In the genomic region with DNA sequence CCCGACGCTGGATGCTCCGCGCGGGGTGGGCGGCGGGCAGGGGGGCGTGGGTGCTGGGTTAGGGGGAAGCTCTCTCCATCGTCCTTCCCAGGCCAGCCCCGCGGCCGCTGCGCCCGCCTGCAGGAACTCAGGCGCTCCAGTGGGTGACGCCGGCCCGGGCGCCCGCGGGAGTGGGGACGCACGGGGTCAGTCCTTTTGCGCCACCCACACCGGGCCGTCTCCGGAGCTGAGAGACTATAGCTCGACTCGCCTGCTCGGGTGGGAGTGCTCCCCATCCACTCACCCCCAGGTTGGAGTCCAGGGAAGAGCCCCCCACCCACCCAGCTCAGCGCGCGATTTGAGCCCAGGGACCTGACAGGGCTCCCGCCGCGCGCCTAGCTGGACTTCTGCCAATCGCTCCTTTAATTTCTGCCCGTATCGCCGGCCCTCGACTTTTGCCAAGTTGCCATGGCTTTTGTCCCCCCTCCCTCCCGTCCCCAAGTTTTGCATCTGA, we compare ENCODE assay signal across 1 cellular context.
TF ChIP-seq lines count a peak whose summit lies in the region.

No MANE protein-coding gene starts in this region.

TF ChIP-seq in HEK293, 187 proteins besides CTCF, POLR2A, EP300 and RAD21 (continued from another document):
- TF ChIP-seq ZNF449 (tag by site-specific recombination; IDR thresholded peaks at IDR 0.05) (no peak), MZF1 (tag by site-specific recombination; IDR thresholded peaks at IDR 0.05; ENCODE audit: borderline replicate concordance) (no peak; the same call in 1 of the 2 replicates), ZXDB (tag by site-specific recombination; IDR thresholded peaks at IDR 0.05) (0 out of 2 replicates have a peak, but pooled peaks have one; percentile 51), PRDM6 (tag by site-specific recombination; IDR thresholded peaks at IDR 0.05) (no peak), ZNF830 (tag by site-specific recombination; IDR thresholded peaks at IDR 0.05; ENCODE audit: low read depth) (no peak), ZNF266 (tag by site-specific recombination; IDR thresholded peaks at IDR 0.05; ENCODE audit: low read depth) (no peak), ZBTB7A (tag by site-specific recombination; IDR thresholded peaks at IDR 0.05; ENCODE audit: low read depth) (no peak), PRDM1 (tag by site-specific recombination; IDR thresholded peaks at IDR 0.05) (no peak), GLI2 (tag by site-specific recombination; IDR thresholded peaks at IDR 0.05; ENCODE audit: borderline replicate concordance, low read depth) (no peak), ZBTB17 (tag by site-specific recombination; IDR thresholded peaks at IDR 0.05) (no peak), GLIS2 (tag by site-specific recombination; IDR thresholded peaks at IDR 0.05) (no peak; the same call in none of the 2 replicates), GLI4 (tag by site-specific recombination; IDR thresholded peaks at IDR 0.05) (no peak), WT1 (tag by site-specific recombination; IDR thresholded peaks at IDR 0.05) (no peak; the same call in 1 of the 2 replicates), ZFP69B (tag by site-specific recombination; IDR thresholded peaks at IDR 0.05) (0 out of 2 replicates have a peak, but pooled peaks have one; percentile 11), ZNF529 (tag by site-specific recombination; IDR thresholded peaks at IDR 0.05; ENCODE audit: insufficient replicate concordance) (no peak), PATZ1 (tag by site-specific recombination; IDR thresholded peaks at IDR 0.05) (peak; percentile 68), PRDM10 (tag by site-specific recombination; IDR thresholded peaks at IDR 0.05) (peak; percentile 51; the same call in 1 of the 2 replicates), MEIS1 (CRISPR knock-in tag; IDR thresholded peaks at IDR 0.05; ENCODE audit: borderline replicate concordance) (no peak), OVOL3 (tag by site-specific recombination; IDR thresholded peaks at IDR 0.05) (no peak), ZNF211 (tag by site-specific recombination; IDR thresholded peaks at IDR 0.05; ENCODE audit: low read depth) (no peak), ZNF426 (tag by site-specific recombination; IDR thresholded peaks at IDR 0.05) (no peak), RBAK (tag by site-specific recombination; IDR thresholded peaks at IDR 0.05) (no peak), ZNF596 (tag by site-specific recombination; IDR thresholded peaks at IDR 0.05) (no peak), ZNF423 (tag by site-specific recombination; IDR thresholded peaks at IDR 0.05) (peak; percentile 51; the same call in 1 of the 2 replicates), ZFHX2 (tag by site-specific recombination; conservative IDR thresholded peaks at IDR 0.05) (peak; percentile 68), ZBTB1 (tag by site-specific recombination; IDR thresholded peaks at IDR 0.05) (no peak), ZNF16 (tag by site-specific recombination; IDR thresholded peaks at IDR 0.05; ENCODE audit: low read depth) (no peak), ZNF837 (tag by site-specific recombination; IDR thresholded peaks at IDR 0.05) (no peak), ZNF660 (tag by site-specific recombination; IDR thresholded peaks at IDR 0.05) (no peak)
- TF ChIP-seq, protein P1, sequence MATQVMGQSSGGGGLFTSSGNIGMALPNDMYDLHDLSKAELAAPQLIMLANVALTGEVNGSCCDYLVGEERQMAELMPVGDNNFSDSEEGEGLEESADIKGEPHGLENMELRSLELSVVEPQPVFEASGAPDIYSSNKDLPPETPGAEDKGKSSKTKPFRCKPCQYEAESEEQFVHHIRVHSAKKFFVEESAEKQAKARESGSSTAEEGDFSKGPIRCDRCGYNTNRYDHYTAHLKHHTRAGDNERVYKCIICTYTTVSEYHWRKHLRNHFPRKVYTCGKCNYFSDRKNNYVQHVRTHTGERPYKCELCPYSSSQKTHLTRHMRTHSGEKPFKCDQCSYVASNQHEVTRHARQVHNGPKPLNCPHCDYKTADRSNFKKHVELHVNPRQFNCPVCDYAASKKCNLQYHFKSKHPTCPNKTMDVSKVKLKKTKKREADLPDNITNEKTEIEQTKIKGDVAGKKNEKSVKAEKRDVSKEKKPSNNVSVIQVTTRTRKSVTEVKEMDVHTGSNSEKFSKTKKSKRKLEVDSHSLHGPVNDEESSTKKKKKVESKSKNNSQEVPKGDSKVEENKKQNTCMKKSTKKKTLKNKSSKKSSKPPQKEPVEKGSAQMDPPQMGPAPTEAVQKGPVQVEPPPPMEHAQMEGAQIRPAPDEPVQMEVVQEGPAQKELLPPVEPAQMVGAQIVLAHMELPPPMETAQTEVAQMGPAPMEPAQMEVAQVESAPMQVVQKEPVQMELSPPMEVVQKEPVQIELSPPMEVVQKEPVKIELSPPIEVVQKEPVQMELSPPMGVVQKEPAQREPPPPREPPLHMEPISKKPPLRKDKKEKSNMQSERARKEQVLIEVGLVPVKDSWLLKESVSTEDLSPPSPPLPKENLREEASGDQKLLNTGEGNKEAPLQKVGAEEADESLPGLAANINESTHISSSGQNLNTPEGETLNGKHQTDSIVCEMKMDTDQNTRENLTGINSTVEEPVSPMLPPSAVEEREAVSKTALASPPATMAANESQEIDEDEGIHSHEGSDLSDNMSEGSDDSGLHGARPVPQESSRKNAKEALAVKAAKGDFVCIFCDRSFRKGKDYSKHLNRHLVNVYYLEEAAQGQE (tag by site-specific recombination; IDR thresholded peaks at IDR 0.05) = no peak
- TF ChIP-seq, protein P2, sequence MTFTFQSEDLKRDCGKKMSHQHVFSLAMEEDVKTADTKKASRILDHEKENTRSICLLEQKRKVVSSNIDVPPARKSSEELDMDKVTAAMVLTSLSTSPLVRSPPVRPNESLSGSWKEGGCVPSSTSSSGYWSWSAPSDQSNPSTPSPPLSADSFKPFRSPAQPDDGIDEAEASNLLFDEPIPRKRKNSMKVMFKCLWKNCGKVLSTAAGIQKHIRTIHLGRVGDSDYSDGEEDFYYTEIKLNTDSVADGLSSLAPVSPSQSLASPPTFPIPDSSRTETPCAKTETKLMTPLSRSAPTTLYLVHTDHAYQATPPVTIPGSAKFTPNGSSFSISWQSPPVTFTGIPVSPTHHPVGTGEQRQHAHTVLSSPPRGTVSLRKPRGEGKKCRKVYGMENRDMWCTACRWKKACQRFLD (tag by site-specific recombination; IDR thresholded peaks at IDR 0.05) = no peak
- TF ChIP-seq, protein P3, sequence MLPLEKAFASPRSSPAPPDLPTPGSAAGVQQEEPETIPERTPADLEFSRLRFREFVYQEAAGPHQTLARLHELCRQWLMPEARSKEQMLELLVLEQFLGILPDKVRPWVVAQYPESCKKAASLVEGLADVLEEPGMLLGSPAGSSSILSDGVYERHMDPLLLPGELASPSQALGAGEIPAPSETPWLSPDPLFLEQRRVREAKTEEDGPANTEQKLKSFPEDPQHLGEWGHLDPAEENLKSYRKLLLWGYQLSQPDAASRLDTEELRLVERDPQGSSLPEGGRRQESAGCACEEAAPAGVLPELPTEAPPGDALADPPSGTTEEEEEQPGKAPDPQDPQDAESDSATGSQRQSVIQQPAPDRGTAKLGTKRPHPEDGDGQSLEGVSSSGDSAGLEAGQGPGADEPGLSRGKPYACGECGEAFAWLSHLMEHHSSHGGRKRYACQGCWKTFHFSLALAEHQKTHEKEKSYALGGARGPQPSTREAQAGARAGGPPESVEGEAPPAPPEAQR (tag by site-specific recombination; IDR thresholded peaks at IDR 0.05) = no peak
- TF ChIP-seq, protein P4, sequence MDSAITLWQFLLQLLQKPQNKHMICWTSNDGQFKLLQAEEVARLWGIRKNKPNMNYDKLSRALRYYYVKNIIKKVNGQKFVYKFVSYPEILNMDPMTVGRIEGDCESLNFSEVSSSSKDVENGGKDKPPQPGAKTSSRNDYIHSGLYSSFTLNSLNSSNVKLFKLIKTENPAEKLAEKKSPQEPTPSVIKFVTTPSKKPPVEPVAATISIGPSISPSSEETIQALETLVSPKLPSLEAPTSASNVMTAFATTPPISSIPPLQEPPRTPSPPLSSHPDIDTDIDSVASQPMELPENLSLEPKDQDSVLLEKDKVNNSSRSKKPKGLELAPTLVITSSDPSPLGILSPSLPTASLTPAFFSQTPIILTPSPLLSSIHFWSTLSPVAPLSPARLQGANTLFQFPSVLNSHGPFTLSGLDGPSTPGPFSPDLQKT (IDR thresholded peaks at IDR 0.05; ENCODE audit: borderline replicate concordance, low read depth, low read length) = no peak
